8 cellular contexts compared by ENCODE assay signal in the genomic region with DNA sequence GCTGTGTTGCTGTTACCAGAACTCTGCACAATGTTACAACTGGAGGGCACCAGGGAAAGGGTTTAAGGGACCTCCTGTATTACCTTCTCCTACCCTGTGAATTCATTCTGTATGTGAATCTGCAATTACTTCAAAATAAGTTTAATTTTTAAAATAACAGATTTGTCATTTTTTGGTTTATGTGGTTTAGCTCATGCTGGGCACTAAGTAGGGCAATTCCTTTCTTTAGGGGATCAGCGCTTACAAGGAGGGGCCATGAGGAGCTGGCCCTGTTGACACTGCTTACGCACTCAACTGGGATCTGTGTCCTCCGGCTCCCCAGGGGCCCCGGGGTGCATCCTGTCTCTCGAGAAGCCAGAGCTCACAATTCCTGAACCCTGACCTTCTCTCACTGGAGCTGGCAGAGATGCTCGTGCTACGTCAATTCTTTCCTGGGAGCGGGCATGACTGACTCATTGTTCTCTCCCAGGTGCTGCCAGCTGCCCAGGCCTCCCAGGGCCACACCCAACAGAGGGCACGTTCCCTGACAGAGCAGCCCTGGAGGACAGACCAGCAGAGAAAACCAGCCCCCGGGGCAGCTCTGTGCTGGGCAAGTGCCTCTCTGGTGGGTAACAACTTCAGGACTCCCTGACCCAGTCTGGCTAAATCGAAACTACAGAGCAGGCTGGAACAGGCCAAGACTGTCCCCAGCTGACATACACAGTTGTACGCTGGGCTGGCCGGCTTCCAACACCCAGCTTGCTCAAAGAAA. TPM values are rescaled to one million over a fixed set of nuclear protein-coding genes. Genes with fewer than 3 reads are reported as not detected.
A peak's percentile ranks its signal among the peaks of the same experiment; 100 is the strongest.
DNase-seq lines count a peak whose midpoint lies in the region; ATAC-seq and TF ChIP-seq lines count a peak whose summit lies in the region.

No MANE protein-coding gene starts in this region.

- CTCF ChIA-PET in Calu3 (lab: Charles Lee) (interaction anchor here (0.6 to 1.5 kb wide), 4 partner anchors 17 to 270 kb away, joined by 3 to 5 read pairs (median 4); no protein-coding TSS in a partner anchor), RWPE1 (lab: Yijun Ruan, JAX) (interaction anchor here (0.6 to 1.6 kb wide), 2 partner anchors 62 to 352 kb away, joined by 3 to 4 read pairs; no protein-coding TSS in a partner anchor), Caco-2 (lab: Charles Lee) (no interaction called here)

- H3K36me3 ChIP-seq in gastroesophageal sphincter, result peaks cover 0 to 7% of the 10 kb centered on the region in 2 donors
- peaks cover 1% of the 10 kb centered on the region for H3K36me3 ChIP-seq in Caco-2 (ENCODE audit: control insufficient read depth, insufficient read depth, low read length)

- BruUV-seq in Calu3 (replicated peaks; lab: Mats Ljungman, UMichigan), result no TSS peak
- BruUV-seq in Caco-2 (replicated peaks; lab: Mats Ljungman, UMichigan), result no TSS peak

- POLR2A ChIA-PET in RWPE1 (lab: Yijun Ruan, JAX; ENCODE audit: low non-redundant PET) (interaction anchor here (1.1 kb wide), 1 partner anchor 58 kb away, joined by 4 read pairs; no protein-coding TSS in a partner anchor), Caco-2 (lab: Charles Lee) (no interaction called here)

- 23 to 40% methylated on average over 1 to 6 of the region's 13 CpGs for WGBS in gastroesophageal sphincter (ENCODE audit: low coverage in 1 of 2), 2 donors

- TF ChIP-seq CTCF in Calu3 (IDR thresholded peaks at IDR 0.05; ENCODE audit: unreplicated experiment), result no peak
- TF ChIP-seq CTCF in RWPE1 (conservative IDR thresholded peaks at IDR 0.05; ENCODE audit: low read depth), result no peak
- no peak for TF ChIP-seq CTCF in gastroesophageal sphincter (IDR thresholded peaks at IDR 0.05)
- TF ChIP-seq CTCF in Caco-2 (IDR thresholded peaks at IDR 0.05; ENCODE audit: insufficient read depth in 1 of 2, low read depth in 1 of 2, low read length in 1 of 2, severe bottlenecking in 1 of 2, unreplicated experiment in 1 of 2), result no peak

- peak; percentile 88 for DNase-seq in Calu3
- DNase-seq in RWPE1 (ENCODE audit: low spot score), result peak; percentile 99
- DNase-seq in posterior cingulate gyrus, result peak in 7 of 10 donors; percentile 46 to 93 (median 70)
- no peak for DNase-seq in Caco-2
- no peak for DNase-seq in G401 (ENCODE audit: low spot score)
- no peak for DNase-seq in inferior parietal cortex (ENCODE audit: extremely low spot score)

- H3K4me1 Mint-ChIP-seq in Calu3 (ENCODE audit: low read depth, unreplicated experiment) (peaks cover 52% of the 10 kb centered on the region), Caco-2 (ENCODE audit: low read depth, unreplicated experiment) (peaks cover 6% of the 10 kb centered on the region)

- H3K27me3 Mint-ChIP-seq in Calu3 (ENCODE audit: unreplicated experiment) (no peaks in the 10 kb centered on the region), Caco-2 (ENCODE audit: insufficient read depth, unreplicated experiment) (no peaks in the 10 kb centered on the region)

- H3K4me1 ChIP-seq in gastroesophageal sphincter (peaks cover 7 to 99% (median 44%) of the 10 kb centered on the region in 3 donors), Caco-2 (0 out of 2 replicates have a peak, but pooled peaks cover 4% of the 10 kb centered on the region)

- peak overlapping the region; percentile 98 for H3K27ac Mint-ChIP-seq in Calu3 (ENCODE audit: unreplicated experiment)
- no peak overlapping the region for H3K27ac Mint-ChIP-seq in Caco-2 (ENCODE audit: unreplicated experiment)

- H3K9me3 Mint-ChIP-seq in Calu3 (ENCODE audit: low read depth, unreplicated experiment) (no peaks in the 10 kb centered on the region), Caco-2 (ENCODE audit: unreplicated experiment) (no peaks in the 10 kb centered on the region)

- TF ChIP-seq EP300 in gastroesophageal sphincter (IDR thresholded peaks at IDR 0.05), result no peak

- intact Hi-C loops in Calu3 (cut with micrococcal nuclease; ENCODE audit: unreplicated experiment) (loop anchor here (5.0 kb wide), 1 partner anchor 34 kb away; no protein-coding TSS in a partner anchor), posterior cingulate gyrus (cut with DNase I) (no loop called here), Caco-2 (cut with micrococcal nuclease; ENCODE audit: unreplicated experiment) (no loop called here)

- ATAC-seq in gastroesophageal sphincter (peak; percentile 85), GM21367 (IDR thresholded peaks at IDR 0.05; ENCODE audit: unreplicated experiment) (no peak)

- no peak for TF ChIP-seq POLR2A in gastroesophageal sphincter (IDR thresholded peaks at IDR 0.05)

- H3K9me3 ChIP-seq in gastroesophageal sphincter (no peaks in the 10 kb centered on the region), Caco-2 (no peaks in the 10 kb centered on the region)

- in situ Hi-C loops in G401 (cut with HindIII; ENCODE audit: low sequenced_read_pairs), result no loop called here

- peaks cover 37% of the 10 kb centered on the region for H3K36me3 Mint-ChIP-seq in Calu3 (ENCODE audit: insufficient read depth, unreplicated experiment)
- peaks cover 39% of the 10 kb centered on the region for H3K36me3 Mint-ChIP-seq in Caco-2 (ENCODE audit: insufficient read depth, unreplicated experiment)

- H3K27me3 ChIP-seq in gastroesophageal sphincter (no peaks in the 10 kb centered on the region), Caco-2 (replicated peaks; ENCODE audit: control insufficient read depth, insufficient read depth, low read length) (no peaks in the 10 kb centered on the region)

- H3K27ac ChIP-seq in RWPE1 (peak overlapping the region; percentile 99), gastroesophageal sphincter (peak overlapping the region; percentile 73 to 88 (median 84))

- H3K4me3 ChIP-seq in gastroesophageal sphincter (peak overlapping the region in 1 of 2 donors; percentile 22), Caco-2 (ENCODE audit: low read depth, low read length) (no peak overlapping the region)

- H3K4me3 Mint-ChIP-seq in Calu3 (ENCODE audit: low read depth, unreplicated experiment) (peak overlapping the region; percentile 62), Caco-2 (ENCODE audit: unreplicated experiment) (no peak overlapping the region)

RNA-seq across cellular contexts. Expression of gene CTBP2, which starts 36.8 kb away (rescaled TPM):
- 71.9 and 78.7 TPM in 2 replicates for total RNA-seq in Calu3 (2022)
- 100 to 1,000 TPM in 1 of 4 donors, 10 to 100 TPM in 3; 74.8 to 103 (median 79.2) TPM for total RNA-seq in gastroesophageal sphincter
- 97.2 and 99.6 TPM in 2 replicates for total RNA-seq in Caco-2 (2022)
- 85.3 and 98.5 TPM in 2 replicates for total RNA-seq in G401 (2014; rRNA removed; shearing (Covaris generic))

Comparison
In these comparisons a context has a peak if more than half of its experiments do, and no peak if none do; other contexts are left out.
1. DNase-seq: peak in Calu3 (single experiment), RWPE1 (single experiment) and posterior cingulate gyrus (7 of 10); none in Caco-2 (0 of 2), G401 (single experiment) and inferior parietal cortex (single experiment).